Comparison of ENCODE assay signal across 22 cellular contexts in the genomic region with DNA sequence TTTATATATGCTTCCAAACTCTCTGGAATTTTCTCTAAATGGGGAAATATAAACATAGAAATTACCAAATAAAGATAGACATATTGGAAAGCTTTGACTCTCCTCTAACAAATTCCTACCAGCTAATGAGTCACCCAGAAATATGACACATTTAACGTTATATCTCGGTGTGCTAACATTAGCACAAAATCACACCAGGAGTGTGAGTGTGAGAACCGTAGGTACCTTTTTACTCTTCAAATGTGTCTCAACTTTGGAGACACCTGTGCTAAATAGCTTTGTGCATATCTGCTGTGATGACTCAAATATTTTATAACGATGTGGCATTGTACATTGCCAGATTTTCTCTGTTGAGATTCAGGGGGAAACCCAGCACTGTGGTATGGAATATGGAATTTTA.
"Had no signal": no experiment of that assay in that cellular context is flagged by ENCODE, and none has a peak within 500 bp of the region (broad histone marks: within the 10 kb centered on the region; RNA-seq: fewer than 3 reads in every experiment).

No MANE protein-coding gene starts in this region.

- H3K4me1 Mint-ChIP-seq: activated naive CD8-positive, alpha-beta T cell treated with anti-CD3 and anti-CD28 coated beads for 36 hours; activated T-helper 17 cell treated with anti-CD3 and anti-CD28 coated beads, Interleukin-2, amount 50 U/mL, for 72 hours; naive thymus-derived CD4-positive, alpha-beta T cell; neural crest cell; stimulated activated naive B cell treated with anti-CD40 and anti-IgM and Interleukin-4, amounts not matched to agents 10 μg/mL and 1 μg/mL and 100 μg/mL, for 72 hours had no signal

- DNase-seq: activated naive CD8-positive, alpha-beta T cell treated with anti-CD3 and anti-CD28 coated beads for 36 hours; activated T-cell treated with anti-CD3 and anti-CD28 coated beads, Interleukin-2, amount 50 U/mL, for 1 hour; cerebellar nuclear complex; cortex of kidney; erythroblast; foreskin fibroblast; heart right ventricle; kidney; left lung; naive thymus-derived CD4-positive, alpha-beta T cell; posterior cingulate gyrus; stimulated activated CD4-positive, alpha-beta T cell treated with anti-CD3 and anti-CD28 coated beads, Interleukin-15, amount 100 ng/mL, for 24 hours; stimulated activated naive B cell treated with anti-CD40 and anti-IgM and Interleukin-4, amounts not matched to agents 10 μg/mL and 1 μg/mL and 100 μg/mL, for 72 hours; transverse colon had no signal

- H3K36me3 ChIP-seq: heart right ventricle, left lung, transverse colon, vagina had no signal

- H3K4me3 Mint-ChIP-seq: activated naive CD8-positive, alpha-beta T cell treated with anti-CD3 and anti-CD28 coated beads for 36 hours; activated T-helper 17 cell treated with anti-CD3 and anti-CD28 coated beads, Interleukin-2, amount 50 U/mL, for 72 hours; naive thymus-derived CD4-positive, alpha-beta T cell; neural crest cell; stimulated activated naive B cell treated with anti-CD40 and anti-IgM and Interleukin-4, amounts not matched to agents 10 μg/mL and 1 μg/mL and 100 μg/mL, for 72 hours; WTC11 had no signal

- FAIRE-seq: endometrium had no signal

- H3K4me1 ChIP-seq: heart right ventricle, left lung, transverse colon, vagina had no signal

- H3K4me2 ChIP-seq: smooth muscle cell had no signal

- H3K27ac ChIP-seq: heart right ventricle, left lung, transverse colon, vagina had no signal

- H3K27me3 ChIP-seq: heart right ventricle, left lung, transverse colon, vagina had no signal

- H3K36me3 Mint-ChIP-seq: activated naive CD8-positive, alpha-beta T cell treated with anti-CD3 and anti-CD28 coated beads for 36 hours; naive thymus-derived CD4-positive, alpha-beta T cell; stimulated activated naive B cell treated with anti-CD40 and anti-IgM and Interleukin-4, amounts not matched to agents 10 μg/mL and 1 μg/mL and 100 μg/mL, for 72 hours had no signal

- H3K27ac Mint-ChIP-seq: activated naive CD8-positive, alpha-beta T cell treated with anti-CD3 and anti-CD28 coated beads for 36 hours; activated T-helper 17 cell treated with anti-CD3 and anti-CD28 coated beads, Interleukin-2, amount 50 U/mL, for 72 hours; naive thymus-derived CD4-positive, alpha-beta T cell; stimulated activated naive B cell treated with anti-CD40 and anti-IgM and Interleukin-4, amounts not matched to agents 10 μg/mL and 1 μg/mL and 100 μg/mL, for 72 hours; WTC11 had no signal

- H3K4me3 ChIP-seq: heart right ventricle, left lung, lung, smooth muscle cell, transverse colon, vagina had no signal

- ATAC-seq: activated T-helper 17 cell treated with anti-CD3 and anti-CD28 coated beads, Interleukin-2, amount 50 U/mL, for 72 hours; heart right ventricle; left lung; naive thymus-derived CD4-positive, alpha-beta T cell; sciatic nerve; stimulated activated naive B cell treated with anti-CD40 and anti-IgM and Interleukin-4, amounts not matched to agents 10 μg/mL and 1 μg/mL and 100 μg/mL, for 72 hours; WTC11 had no signal

- H3K27me3 Mint-ChIP-seq: activated naive CD8-positive, alpha-beta T cell treated with anti-CD3 and anti-CD28 coated beads for 36 hours; activated T-helper 17 cell treated with anti-CD3 and anti-CD28 coated beads, Interleukin-2, amount 50 U/mL, for 72 hours; naive thymus-derived CD4-positive, alpha-beta T cell; stimulated activated naive B cell treated with anti-CD40 and anti-IgM and Interleukin-4, amounts not matched to agents 10 μg/mL and 1 μg/mL and 100 μg/mL, for 72 hours had no signal

- H3K9me3 ChIP-seq: transverse colon, vagina had no signal
